18 cellular contexts compared by ENCODE assay signal in the genomic region with DNA sequence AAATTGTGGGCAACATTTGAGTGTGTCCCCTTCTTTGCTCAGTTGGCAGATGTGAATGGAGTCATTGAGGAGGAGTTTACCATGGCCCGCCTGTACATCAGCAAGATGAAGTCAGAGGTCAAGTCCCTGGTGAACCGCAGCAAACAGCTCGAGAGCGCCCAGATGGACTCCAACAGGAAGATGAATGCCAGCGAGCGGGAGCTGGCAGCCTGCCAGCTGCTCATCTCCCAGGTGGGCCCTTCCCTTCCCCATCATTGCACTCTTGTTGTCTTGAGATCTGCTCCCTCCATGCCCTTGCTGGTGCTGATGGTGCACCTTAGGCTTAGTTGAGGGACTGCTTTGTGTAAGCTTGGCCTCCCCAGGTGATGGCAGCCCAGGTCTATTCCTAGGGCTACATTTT. TPM values are rescaled to one million over a fixed set of nuclear protein-coding genes. Genes with fewer than 3 reads are reported as not detected.
DNase-seq lines count a peak whose midpoint lies in the region; ATAC-seq, FAIRE-seq and TF ChIP-seq lines count a peak whose summit lies in the region.
"Had no signal": no experiment of that assay in that cellular context is flagged by ENCODE, and none has a peak within 500 bp of the region (broad histone marks: within the 10 kb centered on the region; RNA-seq: fewer than 3 reads in every experiment).

No MANE protein-coding gene starts in this region.

- no peaks in the 10 kb centered on the region for H3K79me2 ChIP-seq in mesendoderm (ENCODE audit: control insufficient read depth, insufficient read depth, low read length)

- H2BK5ac ChIP-seq in mesendoderm (ENCODE audit: low read length) = no peak overlapping the region

- no CpG with 5 or more reads among the region's 6 CpGs for WGBS in mesendoderm (ENCODE audit: extremely low coverage, insufficient coverage, low lambda C conversion rate)

- no peak for TF ChIP-seq CTCF in bronchial epithelial cell (IDR thresholded peaks at IDR 0.05; ENCODE audit: insufficient read depth, low read length, severe bottlenecking)

- no peak overlapping the region for H3K4me2 ChIP-seq in mesendoderm (ENCODE audit: low read length)

- H3K18ac ChIP-seq in mesendoderm (ENCODE audit: low read length) = no peak overlapping the region

- no peak overlapping the region for H3K27ac ChIP-seq in mesendoderm (ENCODE audit: low read depth, low read length)
- H3K27ac ChIP-seq: C4-2B, GM23248 had no signal

- H2BK15ac ChIP-seq in mesendoderm (replicated peaks; ENCODE audit: low read depth) = no peak overlapping the region

- H2BK120ac ChIP-seq in mesendoderm (ENCODE audit: low read depth, low read length) = no peak overlapping the region

- H3K36me3 ChIP-seq in bronchial epithelial cell (ENCODE audit: control insufficient read depth, insufficient read depth, low read length) (no peaks in the 10 kb centered on the region), mesendoderm (ENCODE audit: control insufficient read depth, insufficient read depth, low read length) (peaks cover 1% of the 10 kb centered on the region)

- no peak overlapping the region for H3K9ac ChIP-seq in mesendoderm (ENCODE audit: low read length)
- H3K9ac ChIP-seq: GM23248 had no signal

- DNase-seq in NCI-H187 (lab: John Stamatoyannopoulos, UW) (peak; percentile 46 to 59), NCI-H187 treated with DMSO at 0.1 percent for 48 hours (lab: John Stamatoyannopoulos, UW) (no peak), G401 (ENCODE audit: low spot score) (peak; percentile 39), NCI-H345 treated with DMSO at 0.1 percent for 48 hours (lab: John Stamatoyannopoulos, UW; ENCODE audit: unreplicated experiment) (peak; percentile 6), bronchial epithelial cell (ENCODE audit: low read depth) (no peak), mesendoderm (no peak)
- DNase-seq: COR-L47, DMS79 treated with DMSO at 0.1 percent for 48 hours, GDM1, GM23248, NCI-H1694 treated with DMSO at 0.1 percent for 48 hours, NCI-H446, PC-3 had no signal

- FAIRE-seq in bronchial epithelial cell (lab: Jason Lieb, UNC) = peak; percentile 88
- FAIRE-seq: A204.1 had no signal

- H3K4me1 ChIP-seq in mesendoderm (ENCODE audit: control insufficient read depth, low read depth, low read length) = no peaks in the 10 kb centered on the region

- no peak overlapping the region for H3K4me3 ChIP-seq in bronchial epithelial cell (ENCODE audit: low read depth, low read length)
- H3K4me3 ChIP-seq in mesendoderm (ENCODE audit: low read length) = no peak overlapping the region
- H3K4me3 ChIP-seq: GM23248 had no signal

- in situ Hi-C loops in G401 (cut with HindIII; ENCODE audit: low sequenced_read_pairs) = no loop called here

- no peak overlapping the region for H2AK5ac ChIP-seq in mesendoderm (ENCODE audit: low read length)

- H3K4ac ChIP-seq in mesendoderm (ENCODE audit: low read depth, low read length) = no peak overlapping the region

- H3K27me3 ChIP-seq in bronchial epithelial cell (ENCODE audit: control insufficient read depth, insufficient read depth, low read length) (peaks cover 2% of the 10 kb centered on the region), mesendoderm (ENCODE audit: insufficient read depth, low read length, poor library complexity) (no peaks in the 10 kb centered on the region)

- H4K8ac ChIP-seq in mesendoderm (ENCODE audit: low read depth, low read length) = no peak overlapping the region

- ATAC-seq in HG03159 (IDR thresholded peaks at IDR 0.05; ENCODE audit: unreplicated experiment) = no peak
- no peak for ATAC-seq in GM18519 (IDR thresholded peaks at IDR 0.05; ENCODE audit: low FRiP score, unreplicated experiment)
- ATAC-seq: PC-3 had no signal

- no peak overlapping the region for H4K5ac ChIP-seq in mesendoderm (ENCODE audit: low read length)

- H3K79me1 ChIP-seq in mesendoderm (ENCODE audit: low read length) = no peaks in the 10 kb centered on the region

- H3K23ac ChIP-seq in mesendoderm (ENCODE audit: low read length) = no peak overlapping the region

- H3K56ac ChIP-seq in mesendoderm (ENCODE audit: low read length) = no peak overlapping the region

RNA-seq across cellular contexts. Expression of a gene that starts 47.5 kb away (rescaled TPM):
- 21.3 and 28.7 TPM in 2 replicates for total RNA-seq in G401 (2014; rRNA removed; shearing (Covaris generic))
- total RNA-seq in bronchial epithelial cell = 14.7 and 34.2 TPM in 2 replicates
- polyA plus RNA-seq in mesendoderm (2013, experiment 1 of 2) = 1.8 TPM
- polyA plus RNA-seq in mesendoderm (2013, experiment 2 of 2) = 2.2 TPM
- total RNA-seq: T-helper 2 cell treated with Interferon-gamma antibody and Interleukin-4, amounts not matched to agents 100 ng/mL and 5 ng/mL, for 36 hours had no signal

Comparison
In these comparisons a context has a peak if more than half of its experiments do, and no peak if none do; other contexts are left out.
1. DNase-seq: peak in NCI-H187 (2 of 2), G401 (single experiment) and NCI-H345 treated with DMSO at 0.1 percent for 48 hours (single experiment); none in NCI-H187 treated with DMSO at 0.1 percent for 48 hours (single experiment), bronchial epithelial cell (single experiment) and mesendoderm (single experiment).